9 cellular contexts compared by ENCODE assay signal in genomic region chr14:77302926-77303325, GRCh38. TPM values are rescaled to one million over a fixed set of nuclear protein-coding genes. Genes with fewer than 3 reads are reported as not detected.
DNase-seq lines count a peak whose midpoint lies in the region; ATAC-seq and TF ChIP-seq lines count a peak whose summit lies in the region.
"Had no signal": no experiment of that assay in that cellular context is flagged by ENCODE, and none has a peak within 500 bp of the region (broad histone marks: within the 10 kb centered on the region; RNA-seq: fewer than 3 reads in every experiment).

No MANE protein-coding gene starts in this region.

- peak overlapping the region; percentile 97 for H3K27ac ChIP-seq in substantia nigra (ENCODE audit: low read depth, low read length, poor library complexity, severe bottlenecking)

- peaks cover 26% of the 10 kb centered on the region for H3K4me1 Mint-ChIP-seq in activated CD8-positive, alpha-beta memory T cell treated with anti-CD3 and anti-CD28 coated beads, Interleukin-2, amount 10 ng/mL, durations not matched to agents 7 days and 5 days

- no peak overlapping the region for H3K4me3 Mint-ChIP-seq in activated CD8-positive, alpha-beta memory T cell treated with anti-CD3 and anti-CD28 coated beads, Interleukin-2, amount 10 ng/mL, durations not matched to agents 7 days and 5 days

- H3K4me3 ChIP-seq in fibroblast of the aortic adventitia (ENCODE audit: low read depth, low read length): no peak overlapping the region
- H3K4me3 ChIP-seq in lower leg skin (ENCODE audit: low read depth, poor library complexity, severe bottlenecking): no peak overlapping the region

- H3K9me3 Mint-ChIP-seq in activated CD8-positive, alpha-beta memory T cell treated with anti-CD3 and anti-CD28 coated beads, Interleukin-2, amount 10 ng/mL, durations not matched to agents 7 days and 5 days (ENCODE audit: low read depth): no peaks in the 10 kb centered on the region
- H3K9me3 Mint-ChIP-seq: naive thymus-derived CD8-positive, alpha-beta T cell had no signal

- no peak for TF ChIP-seq CTCF in fibroblast of the aortic adventitia (IDR thresholded peaks at IDR 0.05; ENCODE audit: insufficient read depth, low read length)
- TF ChIP-seq CTCF in lower leg skin (IDR thresholded peaks at IDR 0.05): no peak

- H3K27ac Mint-ChIP-seq in activated CD8-positive, alpha-beta memory T cell treated with anti-CD3 and anti-CD28 coated beads, Interleukin-2, amount 10 ng/mL, durations not matched to agents 7 days and 5 days: peak overlapping the region; percentile 73

- WGBS in lower leg skin, 2 donors: 95 to 96% methylated on average over 5 of the region's 5 CpGs

- CTCF ChIA-PET in activated CD8-positive, alpha-beta memory T cell treated with anti-CD3 and anti-CD28 coated beads, Interleukin-2, amount 10 ng/mL, durations not matched to agents 7 days and 5 days (lab: Charles Lee): interaction anchor here (0.8 to 10.6 kb wide), 7 partner anchors 8 to 156 kb away, joined by 3 to 170 read pairs (median 5); partner anchors contain the start of genes GSTZ1, POMT2, SAMD15 and TMED8

- no peak for TF ChIP-seq POLR2A in lower leg skin (IDR thresholded peaks at IDR 0.05)

- H3K36me3 Mint-ChIP-seq in activated CD8-positive, alpha-beta memory T cell treated with anti-CD3 and anti-CD28 coated beads, Interleukin-2, amount 10 ng/mL, durations not matched to agents 7 days and 5 days: no peaks in the 10 kb centered on the region

- intact Hi-C loops in lower leg skin (cut with DNase I; ENCODE audit: low total_unique reads): loop anchor here (10.0 kb wide), 1 partner anchor 428 kb away; no protein-coding TSS in a partner anchor

- DNase-seq in activated CD8-positive, alpha-beta memory T cell treated with anti-CD3 and anti-CD28 coated beads, Interleukin-2, amount 10 ng/mL, durations not matched to agents 7 days and 5 days: peak; percentile 80
- no peak for DNase-seq in activated CD8-positive, alpha-beta memory T cell treated with anti-CD3 and anti-CD28 coated beads, Interleukin-2, amount 50 U/mL, for 4 hours
- peak; percentile 10 for DNase-seq in activated CD4-positive, CD25-positive, alpha-beta regulatory T cell treated with anti-CD3 and anti-CD28 coated beads, Interleukin-2, amount 50 U/mL, for 16 hours (ENCODE audit: low read depth, low spot score)
- DNase-seq in fibroblast of the aortic adventitia (ENCODE audit: low read depth) (peak; percentile 34), substantia nigra (lab: John Stamatoyannopoulos, UW) (no peak), midbrain (lab: John Stamatoyannopoulos, UW) (no peak), lower leg skin (ENCODE audit: low spot score in 2 of 2) (no peak)
- DNase-seq: naive thymus-derived CD8-positive, alpha-beta T cell had no signal

- H3K27me3 Mint-ChIP-seq in activated CD8-positive, alpha-beta memory T cell treated with anti-CD3 and anti-CD28 coated beads, Interleukin-2, amount 10 ng/mL, durations not matched to agents 7 days and 5 days: peaks cover 3% of the 10 kb centered on the region
- H3K27me3 Mint-ChIP-seq: naive thymus-derived CD8-positive, alpha-beta T cell had no signal

- peak; percentile 90 for ATAC-seq in activated CD8-positive, alpha-beta memory T cell treated with anti-CD3 and anti-CD28 coated beads, Interleukin-2, amount 10 ng/mL, durations not matched to agents 7 days and 5 days
- no peak for ATAC-seq in HG03439 (IDR thresholded peaks at IDR 0.05; ENCODE audit: unreplicated experiment)

RNA-seq across cellular contexts. Expression of gene POMT2, which starts 17.8 kb away (rescaled TPM):
- total RNA-seq in activated CD8-positive, alpha-beta memory T cell treated with anti-CD3 and anti-CD28 coated beads, Interleukin-2, amount 10 ng/mL, durations not matched to agents 7 days and 5 days: 10 to 100 TPM; 14.3 to 16.2 TPM
- total RNA-seq in fibroblast of the aortic adventitia (ENCODE audit: low replicate concordance) (15.2 and 22.9 TPM in 2 replicates), lower leg skin (10 to 100 TPM in 3 of 4 donors, 1 to 10 TPM in 1; 9.1 to 23.0 (median 15.9) TPM)

RNA-seq across cellular contexts. Expression of gene GSTZ1, which starts 17.9 kb away (rescaled TPM):
- total RNA-seq in activated CD8-positive, alpha-beta memory T cell treated with anti-CD3 and anti-CD28 coated beads, Interleukin-2, amount 10 ng/mL, durations not matched to agents 7 days and 5 days: 10 to 100 TPM; 16.0 to 16.3 TPM
- total RNA-seq in fibroblast of the aortic adventitia (ENCODE audit: low replicate concordance) (19.3 and 19.9 TPM in 2 replicates), lower leg skin (10 to 100 TPM; 24.6 to 37.5 (median 29.9) TPM)

RNA-seq across cellular contexts. Expression of gene NGB, which starts 31.9 kb away (rescaled TPM):
- not detected for total RNA-seq in activated CD8-positive, alpha-beta memory T cell treated with anti-CD3 and anti-CD28 coated beads, Interleukin-2, amount 10 ng/mL, durations not matched to agents 7 days and 5 days
- total RNA-seq in fibroblast of the aortic adventitia (ENCODE audit: low replicate concordance): not detected in 2 replicates
- total RNA-seq in lower leg skin: not detected
- total RNA-seq: naive thymus-derived CD8-positive, alpha-beta T cell had no signal

Comparison
In these comparisons a context has a peak if more than half of its experiments do, and no peak if none do; other contexts are left out.
1. DNase-seq: peak in activated CD8-positive, alpha-beta memory T cell treated with anti-CD3 and anti-CD28 coated beads, Interleukin-2, amount 10 ng/mL, durations not matched to agents 7 days and 5 days (single experiment), activated CD4-positive, CD25-positive, alpha-beta regulatory T cell treated with anti-CD3 and anti-CD28 coated beads, Interleukin-2, amount 50 U/mL, for 16 hours (single experiment) and fibroblast of the aortic adventitia (single experiment); none in activated CD8-positive, alpha-beta memory T cell treated with anti-CD3 and anti-CD28 coated beads, Interleukin-2, amount 50 U/mL, for 4 hours (single experiment), substantia nigra (0 of 49), midbrain (single experiment) and lower leg skin (0 of 2).